1 cellular context compared by ENCODE assay signal in genomic region chr2:201118121-201118956, GRCh38.
TF ChIP-seq lines count a peak whose summit lies in the region.

No MANE protein-coding gene starts in this region.

TF ChIP-seq in K562, 482 proteins besides CTCF, POLR2A, EP300 and RAD21 (continues in another document):
- TF ChIP-seq MAFK (IDR thresholded peaks at IDR 0.05; ENCODE audit: low read length) (no peak), TCF15 (CRISPR knock-in tag; IDR thresholded peaks at IDR 0.05) (no peak), SNIP1 (IDR thresholded peaks at IDR 0.05; ENCODE audit: low read depth) (no peak), ZNF780A (CRISPR knock-in tag; IDR thresholded peaks at IDR 0.05) (no peak), ZBTB2 (IDR thresholded peaks at IDR 0.05) (peak; percentile 78; the same call in 1 of the 2 replicates), ZFP36 (IDR thresholded peaks at IDR 0.05; ENCODE audit: low read depth, low read length, partially characterized antibody) (no peak), ZFP30 (CRISPR knock-in tag; IDR thresholded peaks at IDR 0.05; ENCODE audit: borderline replicate concordance) (no peak), BCL6 (CRISPR knock-in tag; IDR thresholded peaks at IDR 0.05) (no peak), COPS2 (conservative IDR thresholded peaks at IDR 0.05) (no peak), ZC3H4 (CRISPR knock-in tag; IDR thresholded peaks at IDR 0.05; ENCODE audit: borderline replicate concordance) (no peak), KLF1 (tag; IDR thresholded peaks at IDR 0.05) (no peak), RREB1 (CRISPR knock-in tag; IDR thresholded peaks at IDR 0.05) (no peak), CGGBP1 (CRISPR knock-in tag; IDR thresholded peaks at IDR 0.05) (no peak), ATF6 (CRISPR knock-in tag; IDR thresholded peaks at IDR 0.05) (no peak; the same call in 1 of the 2 replicates), DACH1 (IDR thresholded peaks at IDR 0.05; ENCODE audit: partially characterized antibody) (no peak), CCAR2 (IDR thresholded peaks at IDR 0.05; ENCODE audit: low read depth, low read length) (no peak), THAP12 (CRISPR knock-in tag; IDR thresholded peaks at IDR 0.05) (no peak), ZNF507 (tag; conservative IDR thresholded peaks at IDR 0.05) (no peak), ZNF280B (CRISPR knock-in tag; IDR thresholded peaks at IDR 0.05) (no peak), TRIM24 (IDR thresholded peaks at IDR 0.05) (no peak), MEF2D (tag; conservative IDR thresholded peaks at IDR 0.05; ENCODE audit: low read depth) (no peak), GTF3C2 (IDR thresholded peaks at IDR 0.05; ENCODE audit: borderline replicate concordance, extremely low read depth, insufficient read length) (no peak), ZNF592 (IDR thresholded peaks at IDR 0.05) (peak; percentile 46; the same call in 1 of the 2 replicates), SIRT6 (IDR thresholded peaks at IDR 0.05; ENCODE audit: low read depth, low read length) (no peak), TGIF2 (CRISPR knock-in tag; IDR thresholded peaks at IDR 0.05) (no peak), EWSR1 (IDR thresholded peaks at IDR 0.05; ENCODE audit: borderline replicate concordance, low read depth, partially characterized antibody) (no peak), SMARCC2 (IDR thresholded peaks at IDR 0.05; ENCODE audit: low read depth) (no peak), TAF15 (IDR thresholded peaks at IDR 0.05; ENCODE audit: low read depth, low read length) (no peak), E2F1 (CRISPR knock-in tag; IDR thresholded peaks at IDR 0.05) (no peak), NKRF (IDR thresholded peaks at IDR 0.05; ENCODE audit: borderline replicate concordance) (no peak)
